ENCODE assay signal across 8 cellular contexts in genomic region chr6:17281100-17281496, GRCh38. TPM values are rescaled to one million over a fixed set of nuclear protein-coding genes. Genes with fewer than 3 reads are reported as not detected.
A peak's percentile ranks its signal among the peaks of the same experiment; 100 is the strongest.
DNase-seq lines count a peak whose midpoint lies in the region; ATAC-seq, FAIRE-seq and TF ChIP-seq lines count a peak whose summit lies in the region.

RBM24 (plus strand) TSS chr6:17281361; CDS start chr6:17281582, 221 bp downstream.

- H3K79me2 ChIP-seq in MM.1S (ENCODE audit: low read length), result no peaks in the 10 kb centered on the region

- H3K27me3 ChIP-seq in MM.1S (replicated peaks; ENCODE audit: insufficient read depth, low read length), result no peaks in the 10 kb centered on the region

- no peaks in the 10 kb centered on the region for H4K20me1 ChIP-seq in MM.1S (ENCODE audit: insufficient read depth, low read length)

- H3K27ac ChIP-seq in MM.1S (ENCODE audit: low read length) (no peak within 1 kb of the TSS), temporal lobe (ENCODE audit: low read depth, low read length) (peak within 1 kb of the TSS; percentile 72)

- H3K4me1 ChIP-seq in MM.1S (ENCODE audit: low read length), result no peaks in the 10 kb centered on the region

- H3K9me2 ChIP-seq in MM.1S (replicated peaks; ENCODE audit: insufficient read depth, low read length), result no peaks in the 10 kb centered on the region

- peak within 1 kb of the TSS; percentile 93 for H3K4me2 ChIP-seq in MM.1S (ENCODE audit: low read depth, low read length)

- no peak for FAIRE-seq in RCC 7860 (lab: Jason Lieb, UNC)

- peak within 1 kb of the TSS; percentile 67 for H3K4me3 ChIP-seq in MM.1S (ENCODE audit: low read length)
- peak within 1 kb of the TSS; percentile 58 for H3K4me3 ChIP-seq in fibroblast of mammary gland (ENCODE audit: control insufficient read depth, low read depth, low read length)

- no peaks in the 10 kb centered on the region for H3K36me3 ChIP-seq in MM.1S (replicated peaks; ENCODE audit: insufficient read depth, low read length)

- DNase-seq in COR-L47 (lab: John Stamatoyannopoulos, UW) (peak; percentile 43), MM.1S (peak; percentile 45), fibroblast of mammary gland (ENCODE audit: low read depth) (peak; percentile 63), myocyte (ENCODE audit: low read depth) (peak; percentile 80), RCC 7860 (ENCODE audit: low spot score) (no peak)
- peak; percentile 21 for DNase-seq in activated CD8-positive, alpha-beta memory T cell treated with anti-CD3 and anti-CD28 coated beads, Interleukin-2, amount 50 U/mL, for 4 hours

- H3K9me3 ChIP-seq in MM.1S (replicated peaks; ENCODE audit: insufficient read depth, low read length), result no peaks in the 10 kb centered on the region

- no peaks in the 10 kb centered on the region for H3F3A ChIP-seq in MM.1S (ENCODE audit: insufficient read depth, low read length)

- 0 out of 2 replicates have a peak, but pooled peaks have one; percentile 10 for TF ChIP-seq CTCF in MM.1S (IDR thresholded peaks at IDR 0.05; ENCODE audit: low read length)
- TF ChIP-seq CTCF in fibroblast of mammary gland (conservative IDR thresholded peaks at IDR 0.05; ENCODE audit: control insufficient read depth, insufficient read depth, low read depth, low read length), result peak; percentile 23

- no peak for ATAC-seq in GM19455 (IDR thresholded peaks at IDR 0.05; ENCODE audit: unreplicated experiment)

- peak within 1 kb of the TSS; percentile 8; the same call in 1 of the 2 replicates for H3K9ac ChIP-seq in MM.1S (ENCODE audit: low read length)

- peak within 1 kb of the TSS; percentile 88 for H2AFZ ChIP-seq in MM.1S (ENCODE audit: low read length)

RNA-seq across cellular contexts. Expression of gene RBM24, which starts in this region (rescaled TPM):
- total RNA-seq in myocyte, result 230 and 289 TPM in 2 replicates
- 60.4 TPM for polyA plus RNA-seq in myocyte (2012)
- total RNA-seq in temporal lobe, result 26.1 TPM
